Comparison of ENCODE assay signal across 14 cellular contexts in genomic region chr10:69703766-69704191, GRCh38.
DNase-seq lines count a peak whose midpoint lies in the region; ATAC-seq and TF ChIP-seq lines count a peak whose summit lies in the region.
"Had no signal": no experiment of that assay in that cellular context is flagged by ENCODE, and none has a peak within 500 bp of the region (broad histone marks: within the 10 kb centered on the region; RNA-seq: fewer than 3 reads in every experiment).

No MANE protein-coding gene starts in this region.

- H3K27me3 Mint-ChIP-seq in activated CD8-positive, alpha-beta memory T cell treated with anti-CD3 and anti-CD28 coated beads, Interleukin-2, amount 10 ng/mL, durations not matched to agents 7 days and 5 days, result peaks cover 64% of the 10 kb centered on the region

- no peak overlapping the region for H3K27ac Mint-ChIP-seq in activated naive CD4-positive, alpha-beta T cell treated with anti-CD3 and anti-CD28 coated beads, Interleukin-2, amount 50 U/mL, for 72 hours
- no peak overlapping the region for H3K27ac Mint-ChIP-seq in activated CD8-positive, alpha-beta memory T cell treated with anti-CD3 and anti-CD28 coated beads, Interleukin-2, amount 10 ng/mL, durations not matched to agents 7 days and 5 days

- no peak overlapping the region for H3K4me3 Mint-ChIP-seq in activated CD8-positive, alpha-beta memory T cell treated with anti-CD3 and anti-CD28 coated beads, Interleukin-2, amount 10 ng/mL, durations not matched to agents 7 days and 5 days
- H3K4me3 Mint-ChIP-seq: central memory CD8-positive, alpha-beta T cell had no signal

- peaks cover 8 to 16% of the 10 kb centered on the region in 2 donors for H3K9me3 Mint-ChIP-seq in activated naive CD4-positive, alpha-beta T cell treated with anti-CD3 and anti-CD28 coated beads, Interleukin-2, amount 50 U/mL, for 72 hours
- H3K9me3 Mint-ChIP-seq in activated CD8-positive, alpha-beta memory T cell treated with anti-CD3 and anti-CD28 coated beads, Interleukin-2, amount 10 ng/mL, durations not matched to agents 7 days and 5 days (ENCODE audit: low read depth), result peaks cover 6% of the 10 kb centered on the region

- TF ChIP-seq CTCF in fibroblast of the aortic adventitia (IDR thresholded peaks at IDR 0.05; ENCODE audit: insufficient read depth, low read length), result no peak

- in situ Hi-C loops in SK-MEL-5 (cut with HindIII; ENCODE audit: low pct_unique_long_range_greater_than_20kb, low sequenced_read_pairs), result no loop called here

- H3K4me3 ChIP-seq in fibroblast of the aortic adventitia (ENCODE audit: low read depth, low read length), result no peak overlapping the region
- H3K4me3 ChIP-seq: A549 had no signal

- H3K4me1 Mint-ChIP-seq in activated CD8-positive, alpha-beta memory T cell treated with anti-CD3 and anti-CD28 coated beads, Interleukin-2, amount 10 ng/mL, durations not matched to agents 7 days and 5 days, result peaks cover 4% of the 10 kb centered on the region
- H3K4me1 Mint-ChIP-seq: central memory CD8-positive, alpha-beta T cell had no signal

- CTCF ChIA-PET in activated CD8-positive, alpha-beta memory T cell treated with anti-CD3 and anti-CD28 coated beads, Interleukin-2, amount 10 ng/mL, durations not matched to agents 7 days and 5 days (lab: Charles Lee), result no interaction called here

- ATAC-seq in activated naive CD4-positive, alpha-beta T cell treated with anti-CD3 and anti-CD28 coated beads, Interleukin-2, amount 50 U/mL, for 72 hours, result peak; percentile 70 to 72
- no peak for ATAC-seq in activated CD8-positive, alpha-beta memory T cell treated with anti-CD3 and anti-CD28 coated beads, Interleukin-2, amount 10 ng/mL, durations not matched to agents 7 days and 5 days
- ATAC-seq: A549 had no signal

- no peak for DNase-seq in activated naive CD4-positive, alpha-beta T cell treated with anti-CD3 and anti-CD28 coated beads, Interleukin-2, amount 50 U/mL, for 72 hours (ENCODE audit: low spot score in 2 of 2)
- DNase-seq in activated naive CD4-positive, alpha-beta T cell treated with Interleukin-2 at 50 U/mL for 16 hours, result no peak
- peak; percentile 4 for DNase-seq in SK-MEL-5 (ENCODE audit: low read depth, low spot score)
- DNase-seq in fibroblast of the aortic adventitia (ENCODE audit: low read depth), result peak; percentile 67
- peak; percentile 41 for DNase-seq in stromal cell of bone marrow (ENCODE audit: low read depth)
- DNase-seq in germinal center (ENCODE audit: low spot score), result no peak
- DNase-seq in NCI-H345 (lab: John Stamatoyannopoulos, UW), result no peak
- no peak for DNase-seq in activated CD8-positive, alpha-beta memory T cell treated with anti-CD3 and anti-CD28 coated beads, Interleukin-2, amount 10 ng/mL, durations not matched to agents 7 days and 5 days
- DNase-seq: NCI-H1436 treated with DMSO at 0.1 percent for 48 hours, posterior cingulate gyrus, substantia nigra, T1000 had no signal

- H3K36me3 Mint-ChIP-seq in activated naive CD4-positive, alpha-beta T cell treated with anti-CD3 and anti-CD28 coated beads, Interleukin-2, amount 50 U/mL, for 72 hours, result peaks cover 11 to 15% of the 10 kb centered on the region in 2 donors
- no peaks in the 10 kb centered on the region for H3K36me3 Mint-ChIP-seq in activated CD8-positive, alpha-beta memory T cell treated with anti-CD3 and anti-CD28 coated beads, Interleukin-2, amount 10 ng/mL, durations not matched to agents 7 days and 5 days

Comparison
In these comparisons a context has a peak if more than half of its experiments do, and no peak if none do; other contexts are left out.
1. DNase-seq: peak in SK-MEL-5 (single experiment), fibroblast of the aortic adventitia (single experiment) and stromal cell of bone marrow (single experiment); none in activated naive CD4-positive, alpha-beta T cell treated with anti-CD3 and anti-CD28 coated beads, Interleukin-2, amount 50 U/mL, for 72 hours (0 of 2), activated naive CD4-positive, alpha-beta T cell treated with Interleukin-2 at 50 U/mL for 16 hours (single experiment), germinal center (single experiment), NCI-H345 (single experiment) and activated CD8-positive, alpha-beta memory T cell treated with anti-CD3 and anti-CD28 coated beads, Interleukin-2, amount 10 ng/mL, durations not matched to agents 7 days and 5 days (single experiment).